Comparison of ENCODE assay signal across 1 cellular context in genomic region chr20:22586645-22587310, GRCh38.
TF ChIP-seq lines count a peak whose summit lies in the region.

No MANE protein-coding gene starts in this region.

TF ChIP-seq in HepG2, 621 proteins besides CTCF, POLR2A, EP300 and RAD21 (continued from another document and continues in another):
- TF ChIP-seq ZFP82 (CRISPR knock-in tag; IDR thresholded peaks at IDR 0.05; ENCODE audit: borderline replicate concordance) (peak; percentile 26; the same call in 1 of the 2 replicates), U2AF2 (IDR thresholded peaks at IDR 0.05; ENCODE audit: low read depth, low read length) (no peak), ASH2L (IDR thresholded peaks at IDR 0.05; ENCODE audit: insufficient read length, low read depth, low read length) (peak; percentile 64), HIVEP1 (CRISPR knock-in tag; IDR thresholded peaks at IDR 0.05) (peak; percentile 58), ZNF616 (CRISPR knock-in tag; IDR thresholded peaks at IDR 0.05; ENCODE audit: low read depth) (peak; percentile 33; the same call in 1 of the 2 replicates), ZNF543 (CRISPR knock-in tag; IDR thresholded peaks at IDR 0.05) (no peak), RFX5 (IDR thresholded peaks at IDR 0.05; ENCODE audit: low read depth, low read length) (no peak), ZNF619 (CRISPR knock-in tag; IDR thresholded peaks at IDR 0.05) (no peak), FOXK1 (CRISPR knock-in tag; IDR thresholded peaks at IDR 0.05; ENCODE audit: borderline replicate concordance, low read depth) (peak; percentile 44; the same call in 1 of the 2 replicates), IRF2 (CRISPR knock-in tag; IDR thresholded peaks at IDR 0.05) (peak; percentile 72; the same call in 1 of the 2 replicates), HOXA3 (CRISPR knock-in tag; IDR thresholded peaks at IDR 0.05) (peak; percentile 35), NFYB (CRISPR knock-in tag; IDR thresholded peaks at IDR 0.05) (0 out of 2 replicates have a peak, but pooled peaks have one; percentile 7), ZNF547 (CRISPR knock-in tag; IDR thresholded peaks at IDR 0.05) (peak; percentile 50; the same call in 1 of the 2 replicates), KAT8 (CRISPR knock-in tag; IDR thresholded peaks at IDR 0.05) (peak; percentile 51; the same call in 1 of the 2 replicates), KLF12 (CRISPR knock-in tag; IDR thresholded peaks at IDR 0.05; ENCODE audit: borderline replicate concordance) (peak; percentile 57; the same call in 1 of the 2 replicates), ZFP36L1 (CRISPR knock-in tag; IDR thresholded peaks at IDR 0.05) (no peak), HOMEZ (CRISPR knock-in tag; IDR thresholded peaks at IDR 0.05; ENCODE audit: low read depth) (peak; percentile 20; the same call in 1 of the 2 replicates), DMAP1 (CRISPR knock-in tag; IDR thresholded peaks at IDR 0.05) (0 out of 2 replicates have a peak, but pooled peaks have one; percentile 29), ZNF572 (CRISPR knock-in tag; IDR thresholded peaks at IDR 0.05) (no peak), ZNF580 (CRISPR knock-in tag; IDR thresholded peaks at IDR 0.05; ENCODE audit: borderline replicate concordance, low read depth) (peak; percentile 79), HMG20B (CRISPR knock-in tag; conservative IDR thresholded peaks at IDR 0.05) (peak; percentile 29; the same call in 1 of the 2 replicates), ZNF20 (CRISPR knock-in tag; IDR thresholded peaks at IDR 0.05) (no peak), SP5 (CRISPR knock-in tag; IDR thresholded peaks at IDR 0.05; ENCODE audit: borderline replicate concordance, low read depth) (peak; percentile 19; the same call in 1 of the 2 replicates), ZNF646 (CRISPR knock-in tag; IDR thresholded peaks at IDR 0.05) (peak; percentile 69; the same call in 1 of the 2 replicates), ZFP37 (CRISPR knock-in tag; IDR thresholded peaks at IDR 0.05; ENCODE audit: borderline replicate concordance) (peak; percentile 86), ETS1 (CRISPR knock-in tag; IDR thresholded peaks at IDR 0.05) (no peak), TBP (CRISPR knock-in tag; IDR thresholded peaks at IDR 0.05) (peak; percentile 78; the same call in 1 of the 2 replicates), ZNF816 (CRISPR knock-in tag; IDR thresholded peaks at IDR 0.05; ENCODE audit: borderline replicate concordance) (peak; percentile 53; the same call in 1 of the 2 replicates), HNF1A (IDR thresholded peaks at IDR 0.05; ENCODE audit: low read depth) (0 out of 2 replicates have a peak, but pooled peaks have one; percentile 8), HNF1A (CRISPR knock-in tag; IDR thresholded peaks at IDR 0.05; ENCODE audit: borderline replicate concordance) (peak; percentile 55; the same call in 1 of the 2 replicates), ZNF260 (CRISPR knock-in tag; IDR thresholded peaks at IDR 0.05; ENCODE audit: borderline replicate concordance, low read depth) (0 out of 2 replicates have a peak, but pooled peaks have one; percentile 9), CREB3 (CRISPR knock-in tag; IDR thresholded peaks at IDR 0.05) (0 out of 2 replicates have a peak, but pooled peaks have one; percentile 45), MTF2 (CRISPR knock-in tag; IDR thresholded peaks at IDR 0.05; ENCODE audit: borderline replicate concordance) (peak; percentile 94; the same call in 1 of the 2 replicates), KLF16 (CRISPR knock-in tag; IDR thresholded peaks at IDR 0.05) (peak in 1 of 2 experiments; percentile 77; a peak in 1 of 4 replicates), PREB (CRISPR knock-in tag; IDR thresholded peaks at IDR 0.05) (peak; percentile 69; the same call in 1 of the 2 replicates)
- TF ChIP-seq, protein P1, sequence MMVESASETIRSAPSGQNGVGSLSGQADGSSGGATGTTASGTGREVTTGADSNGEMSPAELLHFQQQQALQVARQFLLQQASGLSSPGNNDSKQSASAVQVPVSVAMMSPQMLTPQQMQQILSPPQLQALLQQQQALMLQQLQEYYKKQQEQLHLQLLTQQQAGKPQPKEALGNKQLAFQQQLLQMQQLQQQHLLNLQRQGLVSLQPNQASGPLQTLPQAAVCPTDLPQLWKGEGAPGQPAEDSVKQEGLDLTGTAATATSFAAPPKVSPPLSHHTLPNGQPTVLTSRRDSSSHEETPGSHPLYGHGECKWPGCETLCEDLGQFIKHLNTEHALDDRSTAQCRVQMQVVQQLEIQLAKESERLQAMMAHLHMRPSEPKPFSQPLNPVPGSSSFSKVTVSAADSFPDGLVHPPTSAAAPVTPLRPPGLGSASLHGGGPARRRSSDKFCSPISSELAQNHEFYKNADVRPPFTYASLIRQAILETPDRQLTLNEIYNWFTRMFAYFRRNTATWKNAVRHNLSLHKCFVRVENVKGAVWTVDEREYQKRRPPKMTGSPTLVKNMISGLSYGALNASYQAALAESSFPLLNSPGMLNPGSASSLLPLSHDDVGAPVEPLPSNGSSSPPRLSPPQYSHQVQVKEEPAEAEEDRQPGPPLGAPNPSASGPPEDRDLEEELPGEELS (CRISPR knock-in tag; IDR thresholded peaks at IDR 0.05): peak; percentile 68
- TF ChIP-seq, protein P2, sequence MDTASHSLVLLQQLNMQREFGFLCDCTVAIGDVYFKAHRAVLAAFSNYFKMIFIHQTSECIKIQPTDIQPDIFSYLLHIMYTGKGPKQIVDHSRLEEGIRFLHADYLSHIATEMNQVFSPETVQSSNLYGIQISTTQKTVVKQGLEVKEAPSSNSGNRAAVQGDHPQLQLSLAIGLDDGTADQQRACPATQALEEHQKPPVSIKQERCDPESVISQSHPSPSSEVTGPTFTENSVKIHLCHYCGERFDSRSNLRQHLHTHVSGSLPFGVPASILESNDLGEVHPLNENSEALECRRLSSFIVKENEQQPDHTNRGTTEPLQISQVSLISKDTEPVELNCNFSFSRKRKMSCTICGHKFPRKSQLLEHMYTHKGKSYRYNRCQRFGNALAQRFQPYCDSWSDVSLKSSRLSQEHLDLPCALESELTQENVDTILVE (CRISPR knock-in tag; IDR thresholded peaks at IDR 0.05): peak; percentile 59; the same call in 1 of the 2 replicates
